ENCODE assay signal across 7 cellular contexts in the genomic region with DNA sequence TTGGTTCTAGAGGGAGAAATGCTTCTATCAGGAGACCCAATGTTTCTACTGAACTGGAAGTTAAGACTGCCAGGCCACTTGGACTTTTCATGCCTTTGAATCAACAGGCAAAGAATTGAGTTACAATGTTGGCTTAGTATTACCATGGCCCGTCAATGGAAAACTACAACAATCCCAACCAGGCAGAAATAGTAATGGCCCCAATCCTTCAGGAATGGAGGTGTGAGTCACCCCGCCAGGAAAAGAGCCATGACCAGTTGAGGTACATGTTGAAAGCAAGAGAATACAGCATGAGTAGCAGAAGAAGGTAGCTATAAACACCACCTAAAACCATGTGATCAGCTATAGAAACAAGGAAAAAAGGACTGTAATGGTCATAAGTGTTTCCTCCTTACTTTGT.
"Had no signal": no experiment of that assay in that cellular context is flagged by ENCODE, and none has a peak within 500 bp of the region (broad histone marks: within the 10 kb centered on the region; RNA-seq: fewer than 3 reads in every experiment).

No MANE protein-coding gene starts in this region.

- H3K4me1 Mint-ChIP-seq: IgD-negative memory B cell had no signal

- FAIRE-seq: HepG2 had no signal

- H3K27ac Mint-ChIP-seq: H9, IgD-negative memory B cell had no signal

- H3K9me3 Mint-ChIP-seq: H9, IgD-negative memory B cell had no signal

- H3K27me3 Mint-ChIP-seq: IgD-negative memory B cell had no signal

- ATAC-seq: HepG2 had no signal

- H3K27ac ChIP-seq: GM23248 had no signal

- DNase-seq: GM23248, GOT3, H9, HCEC 1CT, KBM-7 had no signal

- H3K4me3 Mint-ChIP-seq: H9, IgD-negative memory B cell had no signal

- H3K9ac ChIP-seq: GM23248 had no signal

- H3K4me3 ChIP-seq: GM23248 had no signal

- H2AFZ ChIP-seq: GM23248 had no signal
